In genomic region chr20:62651285-62652021, GRCh38 we compare ENCODE assay signal across 8 cellular contexts. TPM values are rescaled to one million over a fixed set of nuclear protein-coding genes. Genes with fewer than 3 reads are reported as not detected.
DNase-seq lines count a peak whose midpoint lies in the region; ATAC-seq and TF ChIP-seq lines count a peak whose summit lies in the region.

No MANE protein-coding gene starts in this region.

- peak; percentile 76 to 97 (median 85) for DNase-seq in CD8-positive, alpha-beta T cell
- no peak for DNase-seq in LNCaP clone FGC (ENCODE audit: low read depth)
- DNase-seq in activated CD4-positive, alpha-beta T cell treated with anti-CD3 and anti-CD28 coated beads, Interleukin-2, amount 10 ng/mL, durations not matched to agents 7 days and 5 days: peak; percentile 86
- DNase-seq in effector CD4-positive, alpha-beta T cell: peak; percentile 87
- peak in 4 of 5 donors; percentile 71 to 78 (median 76) for DNase-seq in ovary
- peak in 1 of 2 donors; percentile 72 for DNase-seq in upper lobe of left lung
- no peak for DNase-seq in NCI-H510A treated with DMSO at 0.1 percent for 48 hours (lab: John Stamatoyannopoulos, UW)

- H3K4me1 Mint-ChIP-seq in CD8-positive, alpha-beta T cell (ENCODE audit: low read depth): peaks cover 31% of the 10 kb centered on the region
- H3K4me1 Mint-ChIP-seq in activated CD4-positive, alpha-beta T cell treated with anti-CD3 and anti-CD28 coated beads, Interleukin-2, amount 10 ng/mL, durations not matched to agents 7 days and 5 days: peaks cover 72% of the 10 kb centered on the region

- H3K4me1 ChIP-seq in CD8-positive, alpha-beta T cell (ENCODE audit: insufficient read depth, low read length): peaks cover 24% of the 10 kb centered on the region
- H3K4me1 ChIP-seq in ovary (ENCODE audit: insufficient read depth) (peaks cover 33% of the 10 kb centered on the region), upper lobe of left lung (peaks cover 53 to 81% (median 55%) of the 10 kb centered on the region in 4 donors)

- H3K36me3 ChIP-seq in CD8-positive, alpha-beta T cell (ENCODE audit: insufficient read depth, low read length): no peaks in the 10 kb centered on the region
- no peaks in the 10 kb centered on the region for H3K36me3 ChIP-seq in ovary
- peaks cover 0 to 52% (median 3%) of the 10 kb centered on the region in 4 donors for H3K36me3 ChIP-seq in upper lobe of left lung

- no peaks in the 10 kb centered on the region for H3K27me3 Mint-ChIP-seq in CD8-positive, alpha-beta T cell (ENCODE audit: low read depth)
- no peaks in the 10 kb centered on the region for H3K27me3 Mint-ChIP-seq in activated CD4-positive, alpha-beta T cell treated with anti-CD3 and anti-CD28 coated beads, Interleukin-2, amount 10 ng/mL, durations not matched to agents 7 days and 5 days

- no peaks in the 10 kb centered on the region for H3K9me3 ChIP-seq in CD8-positive, alpha-beta T cell (ENCODE audit: low read length)
- H3K9me3 ChIP-seq in ovary (no peaks in the 10 kb centered on the region), upper lobe of left lung (no peaks in the 10 kb centered on the region)

- peak overlapping the region; percentile 32 for H3K4me3 ChIP-seq in CD8-positive, alpha-beta T cell (ENCODE audit: low read depth, low read length)
- peak overlapping the region; percentile 18 for H3K4me3 ChIP-seq in LNCaP clone FGC (ENCODE audit: low read depth, low read length)
- no peak overlapping the region for H3K4me3 ChIP-seq in ovary
- H3K4me3 ChIP-seq in upper lobe of left lung: peak overlapping the region in 3 of 4 donors; percentile 26 to 37 (median 36)

- ATAC-seq in CD8-positive, alpha-beta T cell: peak; percentile 74
- ATAC-seq in GM21529 (IDR thresholded peaks at IDR 0.05; ENCODE audit: unreplicated experiment) (peak; percentile 69), upper lobe of left lung (ENCODE audit: low FRiP score in 2 of 2) (peak; percentile 3 to 4)

- H3K27ac Mint-ChIP-seq in CD8-positive, alpha-beta T cell: peak overlapping the region; percentile 97
- H3K27ac Mint-ChIP-seq in activated CD4-positive, alpha-beta T cell treated with anti-CD3 and anti-CD28 coated beads, Interleukin-2, amount 10 ng/mL, durations not matched to agents 7 days and 5 days: peak overlapping the region; percentile 96

- intact Hi-C loops in CD8-positive, alpha-beta T cell (cut with DNase I, micrococcal nuclease): loop anchor here (1.0 to 5.0 kb wide), 7 partner anchors 9 to 349 kb away; partner anchors contain the start of genes SLCO4A1 (in 2 of the 2), TCFL5 (in 2 of the 2) and ADRM1 (in 1 of the 2)
- intact Hi-C loops in ovary (cut with DNase I): loop anchor here in 1 of 4 donors (5.0 kb wide), 1 partner anchor 141 kb away; no protein-coding TSS in a partner anchor

- H3K27me3 ChIP-seq in CD8-positive, alpha-beta T cell (ENCODE audit: insufficient read depth, low read length): no peaks in the 10 kb centered on the region
- H3K27me3 ChIP-seq in ovary: no peaks in the 10 kb centered on the region
- H3K27me3 ChIP-seq in upper lobe of left lung: no peaks in the 10 kb centered on the region

- no peaks in the 10 kb centered on the region for H3K9me3 Mint-ChIP-seq in CD8-positive, alpha-beta T cell
- no peaks in the 10 kb centered on the region for H3K9me3 Mint-ChIP-seq in activated CD4-positive, alpha-beta T cell treated with anti-CD3 and anti-CD28 coated beads, Interleukin-2, amount 10 ng/mL, durations not matched to agents 7 days and 5 days

- no peak for TF ChIP-seq CTCF in CD8-positive, alpha-beta T cell (IDR thresholded peaks at IDR 0.05)
- no peak for TF ChIP-seq CTCF in LNCaP clone FGC (IDR thresholded peaks at IDR 0.05; ENCODE audit: control insufficient read depth, extremely low read depth, insufficient read depth)
- no peak for TF ChIP-seq CTCF in ovary (IDR thresholded peaks at IDR 0.05)
- TF ChIP-seq CTCF in upper lobe of left lung (IDR thresholded peaks at IDR 0.05): no peak

- CTCF ChIA-PET in CD8-positive, alpha-beta T cell (lab: Charles Lee): interaction anchor here (1.2 to 1.4 kb wide), 5 partner anchors 27 to 270 kb away, joined by 3 to 5 read pairs (median 4); no protein-coding TSS in a partner anchor
- CTCF ChIA-PET in activated CD4-positive, alpha-beta T cell treated with anti-CD3 and anti-CD28 coated beads, Interleukin-2, amount 10 ng/mL, durations not matched to agents 7 days and 5 days (lab: Charles Lee): interaction anchor here (1.2 to 3.1 kb wide), 7 partner anchors 9 to 140 kb away, joined by 3 to 10 read pairs (median 6); partner anchors contain the start of gene SLCO4A1

- peak overlapping the region; percentile 69 for H3K27ac ChIP-seq in CD8-positive, alpha-beta T cell (ENCODE audit: low read depth, low read length)
- H3K27ac ChIP-seq in ovary (peak overlapping the region; percentile 74 to 80), upper lobe of left lung (peak overlapping the region; percentile 90 to 98 (median 96))

- no peak for TF ChIP-seq POLR2A in ovary (IDR thresholded peaks at IDR 0.05)
- no peak for TF ChIP-seq POLR2A in upper lobe of left lung (IDR thresholded peaks at IDR 0.05)

- POLR2A ChIA-PET in CD8-positive, alpha-beta T cell (lab: Charles Lee): interaction anchor here (0.8 to 3.1 kb wide), 11 partner anchors 9 to 357 kb away, joined by 3 to 21 read pairs (median 4); partner anchors contain the start of genes COL9A3, OGFR and SLCO4A1
- POLR2A ChIA-PET in activated CD4-positive, alpha-beta T cell treated with anti-CD3 and anti-CD28 coated beads, Interleukin-2, amount 10 ng/mL, durations not matched to agents 7 days and 5 days (lab: Charles Lee): interaction anchor here (0.5 to 1.8 kb wide), 4 partner anchors 9 to 143 kb away, joined by 3 to 5 read pairs (median 4); partner anchors contain the start of gene SLCO4A1

- peak overlapping the region; percentile 72 for H3K4me3 Mint-ChIP-seq in CD8-positive, alpha-beta T cell
- H3K4me3 Mint-ChIP-seq in activated CD4-positive, alpha-beta T cell treated with anti-CD3 and anti-CD28 coated beads, Interleukin-2, amount 10 ng/mL, durations not matched to agents 7 days and 5 days: peak overlapping the region; percentile 75

- no peaks in the 10 kb centered on the region for H3K36me3 Mint-ChIP-seq in CD8-positive, alpha-beta T cell
- peaks cover 45% of the 10 kb centered on the region for H3K36me3 Mint-ChIP-seq in activated CD4-positive, alpha-beta T cell treated with anti-CD3 and anti-CD28 coated beads, Interleukin-2, amount 10 ng/mL, durations not matched to agents 7 days and 5 days (ENCODE audit: low read depth)

- WGBS in ovary, 3 donors: 61 to 68% (median 61%) methylated on average over 24 of the region's 24 CpGs
- WGBS in upper lobe of left lung, 2 donors: 34 to 38% methylated on average over 10 to 17 of the region's 24 CpGs

- TF ChIP-seq EP300 in ovary (IDR thresholded peaks at IDR 0.05) (no peak), upper lobe of left lung (IDR thresholded peaks at IDR 0.05) (peak in 1 of 4 donors; percentile 41)

RNA-seq across cellular contexts. Expression of gene SLCO4A1, which starts 9.2 kb away (rescaled TPM):
- 1 to 10 TPM; 4.5 to 4.7 TPM for total RNA-seq in CD8-positive, alpha-beta T cell
- 10 to 100 TPM; 54.2 to 55.2 TPM for total RNA-seq in activated CD4-positive, alpha-beta T cell treated with anti-CD3 and anti-CD28 coated beads, Interleukin-2, amount 10 ng/mL, durations not matched to agents 7 days and 5 days
- 10 to 100 TPM in 1 of 7 donors, 1 to 10 TPM in 6; 3.3 to 10.9 (median 4.4) TPM for total RNA-seq in ovary
- polyA plus RNA-seq in ovary: 1 to 10 TPM; 1.1 to 2.2 TPM
- 10 to 100 TPM; 39.9 to 86.7 (median 49.1) TPM for total RNA-seq in upper lobe of left lung

RNA-seq across cellular contexts. Expression of gene NTSR1, which starts 57.2 kb away (rescaled TPM):
- total RNA-seq in CD8-positive, alpha-beta T cell: not detected
- total RNA-seq in activated CD4-positive, alpha-beta T cell treated with anti-CD3 and anti-CD28 coated beads, Interleukin-2, amount 10 ng/mL, durations not matched to agents 7 days and 5 days: 1 to 10 TPM in 1 of 2 experiments, under 1 TPM in 1; 0.94 to 1.5 TPM
- total RNA-seq in ovary: under 1 TPM in 2 of 7 donors, not detected in 5; 0.12 to 0.23 TPM
- polyA plus RNA-seq in ovary: under 1 TPM; 0.05 TPM
- total RNA-seq in upper lobe of left lung: 1 to 10 TPM in 1 of 6 donors, under 1 TPM in 4, not detected in 1; 0.20 to 1.4 (median 0.26) TPM

Comparison
In these comparisons a context has a peak if more than half of its experiments do, and no peak if none do; other contexts are left out.
1. ATAC-seq: peak in every context shown above with its lines; median percentile 74 in CD8-positive, alpha-beta T cell; 69 in GM21529; 4 in upper lobe of left lung.
2. DNase-seq: peak in CD8-positive, alpha-beta T cell (7 of 7), activated CD4-positive, alpha-beta T cell treated with anti-CD3 and anti-CD28 coated beads, Interleukin-2, amount 10 ng/mL, durations not matched to agents 7 days and 5 days (single experiment), effector CD4-positive, alpha-beta T cell (single experiment) and ovary (4 of 5); none in LNCaP clone FGC (single experiment) and NCI-H510A treated with DMSO at 0.1 percent for 48 hours (single experiment).
3. Peak in every context shown above with its lines, with median percentiles within 50 percentile points of each other: H3K27ac ChIP-seq.